ENCODE assay signal across 9 cellular contexts in the genomic region with DNA sequence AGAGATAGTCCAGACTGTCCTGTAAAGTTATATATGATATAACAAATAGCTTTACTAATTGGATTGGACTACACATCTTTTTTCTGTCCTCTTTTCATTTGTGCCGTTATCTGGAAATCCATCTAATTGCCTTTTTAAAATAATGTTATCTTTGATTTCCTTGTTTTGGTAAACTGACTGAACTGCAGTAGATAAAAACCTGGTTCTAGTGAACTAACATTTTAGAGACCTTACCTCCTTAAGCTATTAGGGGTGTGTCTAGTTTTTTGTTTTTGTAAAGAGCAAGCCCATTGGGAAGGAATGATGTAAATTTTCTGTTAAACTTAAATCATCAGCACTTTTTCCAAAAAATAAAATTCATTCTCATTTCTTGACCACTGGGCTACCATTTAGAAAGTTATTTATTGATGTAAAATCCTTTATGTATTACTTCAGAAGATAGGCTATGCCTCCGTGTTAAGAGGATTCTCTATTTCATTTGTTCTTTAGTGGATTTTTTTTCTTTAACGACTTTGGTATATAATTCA. TPM values are rescaled to one million over a fixed set of nuclear protein-coding genes. Genes with fewer than 3 reads are reported as not detected.
A peak's percentile ranks its signal among the peaks of the same experiment; 100 is the strongest.
DNase-seq lines count a peak whose midpoint lies in the region; ATAC-seq and TF ChIP-seq lines count a peak whose summit lies in the region.
"Had no signal": no experiment of that assay in that cellular context is flagged by ENCODE, and none has a peak within 500 bp of the region (broad histone marks: within the 10 kb centered on the region; RNA-seq: fewer than 3 reads in every experiment).

No MANE protein-coding gene starts in this region.

- H3K4me1 ChIP-seq in gastrocnemius medialis: peaks cover 43 to 54% of the 10 kb centered on the region in 2 donors

- peak overlapping the region; percentile 85 for H3K4me3 ChIP-seq in GM06990 (replicated peaks; ENCODE audit: low read depth, low read length)
- peak overlapping the region; percentile 91 for H3K4me3 ChIP-seq in fibroblast of mammary gland (ENCODE audit: control insufficient read depth, low read depth, low read length)
- peak overlapping the region; percentile 94 to 98 (median 97) for H3K4me3 ChIP-seq in gastrocnemius medialis

- peak overlapping the region; percentile 99 to 100 (median 100) for H3K27ac ChIP-seq in gastrocnemius medialis

- H3K27me3 ChIP-seq in GM06990 (replicated peaks; ENCODE audit: control insufficient read depth, insufficient read depth, low read length): no peaks in the 10 kb centered on the region
- H3K27me3 ChIP-seq in gastrocnemius medialis: no peaks in the 10 kb centered on the region

- ATAC-seq in gastrocnemius medialis: no peak

- H3K9me3 ChIP-seq in gastrocnemius medialis: no peaks in the 10 kb centered on the region

- TF ChIP-seq CTCF in GM06990 (IDR thresholded peaks at IDR 0.05; ENCODE audit: insufficient read depth, low read length, poor library complexity, severe bottlenecking) (no peak), fibroblast of mammary gland (conservative IDR thresholded peaks at IDR 0.05; ENCODE audit: control insufficient read depth, insufficient read depth, low read depth, low read length) (no peak), gastrocnemius medialis (IDR thresholded peaks at IDR 0.05 in 4 of 5, conservative IDR thresholded peaks at IDR 0.05 in 1 of 5) (no peak)

- DNase-seq in GM06990 (ENCODE audit: extremely low read depth, insufficient read length): no peak
- peak; percentile 44 for DNase-seq in RKO (ENCODE audit: low spot score)
- DNase-seq in fibroblast of mammary gland (ENCODE audit: low read depth): peak; percentile 12
- DNase-seq in gastrocnemius medialis: no peak
- DNase-seq in islet precursor cell: no peak
- no peak for DNase-seq in NCI-H1417 treated with DMSO at 0.1 percent for 48 hours (lab: John Stamatoyannopoulos, UW)
- DNase-seq in stimulated activated CD4-positive, alpha-beta T cell treated with anti-CD3 and anti-CD28 coated beads, Interleukin-1b, Interleukin-23, amount 100 ng/mL, for 48 hours: no peak
- no peak for DNase-seq in HK-2 (ENCODE audit: unreplicated experiment)
- DNase-seq: activated CD8-positive, alpha-beta memory T cell treated with anti-CD3 and anti-CD28 coated beads, Interleukin-2, amount 50 U/mL, for 48 hours had no signal

- no peak for TF ChIP-seq POLR2A in gastrocnemius medialis (IDR thresholded peaks at IDR 0.05)

- H3K36me3 ChIP-seq in GM06990 (ENCODE audit: control insufficient read depth, insufficient read depth, low read length): no peaks in the 10 kb centered on the region; the same call in 1 of the 2 replicates
- H3K36me3 ChIP-seq in gastrocnemius medialis: peaks cover 0 to 8% of the 10 kb centered on the region in 2 donors

- in situ Hi-C loops in gastrocnemius medialis (cut with MboI; ENCODE audit: low sequenced_read_pairs in 4 of 4): loop anchor here in 2 of 4 donors (25.0 kb wide), 2 partner anchors 272 to 447 kb away; a partner anchor contains a TSS

- intact Hi-C loops in gastrocnemius medialis (cut with DNase I; ENCODE audit: low total_unique reads): loop anchor here (2.0 to 10.0 kb wide), 6 partner anchors 73 to 669 kb away; a partner anchor contains a TSS

RNA-seq across cellular contexts. Expression of a gene that starts 1.2 kb away (rescaled TPM):
- 1 to 10 TPM; 1.9 to 4.8 (median 3.0) TPM for total RNA-seq in gastrocnemius medialis

RNA-seq across cellular contexts. Expression of a gene that starts 2.1 kb away (rescaled TPM):
- 10 to 100 TPM; 19.7 to 51.6 (median 25.8) TPM for total RNA-seq in gastrocnemius medialis

Comparison
In these comparisons a context has a peak if more than half of its experiments do, and no peak if none do; other contexts are left out.
1. DNase-seq: peak in RKO (single experiment) and fibroblast of mammary gland (single experiment); none in GM06990 (single experiment), gastrocnemius medialis (0 of 2), islet precursor cell (single experiment), NCI-H1417 treated with DMSO at 0.1 percent for 48 hours (single experiment), stimulated activated CD4-positive, alpha-beta T cell treated with anti-CD3 and anti-CD28 coated beads, Interleukin-1b, Interleukin-23, amount 100 ng/mL, for 48 hours (single experiment) and HK-2 (single experiment).
2. Peak in every context shown above with its lines, with median percentiles within 50 percentile points of each other: H3K4me3 ChIP-seq.